1 cellular context compared by ENCODE assay signal in the genomic region with DNA sequence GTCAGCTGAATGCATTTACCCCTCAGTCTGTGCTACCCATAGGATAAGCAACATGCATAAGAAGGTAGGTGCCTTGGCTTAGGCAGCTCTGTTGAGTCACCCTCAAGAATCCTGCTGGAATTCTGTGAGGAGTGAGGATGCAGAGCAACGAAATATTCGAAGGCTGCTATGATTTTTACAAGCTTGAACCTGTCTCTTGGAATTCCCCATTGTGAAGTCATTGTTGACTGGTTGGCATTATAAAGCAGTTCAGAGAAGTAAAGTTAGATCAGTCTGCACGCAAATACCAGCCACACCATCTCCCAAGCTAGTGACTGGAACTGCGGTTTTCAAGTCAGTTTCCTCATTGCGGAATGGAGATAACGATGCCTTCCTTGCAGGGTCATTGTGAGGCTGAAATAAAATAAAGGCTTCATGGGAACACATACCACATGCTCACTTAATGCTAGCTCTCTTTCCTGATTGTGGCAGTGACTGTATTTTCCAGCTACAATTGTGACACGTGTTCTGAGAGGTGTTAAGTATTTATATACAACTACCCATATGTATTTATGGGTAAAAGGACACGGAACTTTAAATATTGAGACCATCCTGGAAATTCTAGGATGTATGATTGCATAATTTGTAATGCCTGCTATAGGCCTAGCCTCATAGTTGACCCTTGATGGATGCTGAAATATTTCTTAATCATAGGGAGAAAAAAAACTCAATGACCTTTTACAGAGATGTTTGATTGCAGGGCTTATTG.
TF ChIP-seq lines count a peak whose summit lies in the region.

No MANE protein-coding gene starts in this region.

TF ChIP-seq in GM23338, 12 proteins besides CTCF, POLR2A, EP300 and RAD21 (continued from another document):
- TF ChIP-seq ZNF462 (CRISPR knock-in tag; IDR thresholded peaks at IDR 0.05): no peak
TF ChIP-seq in GM23338: peak in this region for 0.
